Comparison of ENCODE assay signal across 8 cellular contexts in genomic region chr7:157335991-157336382, GRCh38. TPM values are rescaled to one million over a fixed set of nuclear protein-coding genes. Genes with fewer than 3 reads are reported as not detected.
DNase-seq lines count a peak whose midpoint lies in the region; ATAC-seq and TF ChIP-seq lines count a peak whose summit lies in the region.

No MANE protein-coding gene starts in this region.

- WGBS in liver = 46% methylated on average over 11 of the region's 11 CpGs

- peaks cover 24% of the 10 kb centered on the region for H3K4me1 Mint-ChIP-seq in T-helper 1 cell treated with Interleukin-12 subunit alpha and Interleukin-12 subunit beta and Interleukin-4 antibody, amounts not matched to agents 30 μg/mL and 1 μg/mL, for 36 hours (ENCODE audit: low read depth)

- H3K27me3 ChIP-seq in liver (ENCODE audit: control insufficient read depth in 4 of 4, insufficient read depth in 4 of 4, low read length in 3 of 4) (no peaks in the 10 kb centered on the region), thoracic aorta (replicated peaks; ENCODE audit: insufficient read depth) (no peaks in the 10 kb centered on the region)

- no peak for DNase-seq in T-helper 1 cell
- DNase-seq in astrocyte of the cerebellum (ENCODE audit: low read depth) = no peak
- no peak for DNase-seq in thoracic aorta (ENCODE audit: low spot score)
- no peak for DNase-seq in NCI-H2107 treated with DMSO at 0.1 percent for 48 hours (lab: John Stamatoyannopoulos, UW; ENCODE audit: unreplicated experiment)

- peak overlapping the region; percentile 89 to 90 for H3K27ac ChIP-seq in liver (ENCODE audit: low read depth in 1 of 2, low read length in 2 of 2)
- H3K27ac ChIP-seq in thoracic aorta = peak overlapping the region; percentile 91 to 94

- no peaks in the 10 kb centered on the region for H3K9me3 ChIP-seq in liver (ENCODE audit: control insufficient read depth in 4 of 4, low read length in 3 of 4)
- no peaks in the 10 kb centered on the region for H3K9me3 ChIP-seq in thoracic aorta

- ATAC-seq in thoracic aorta (ENCODE audit: insufficient number of reproducible peaks, low FRiP score, low read depth) = no peak
- no peak for ATAC-seq in GM21737 (IDR thresholded peaks at IDR 0.05; ENCODE audit: unreplicated experiment)
- ATAC-seq in HG03280 (IDR thresholded peaks at IDR 0.05; ENCODE audit: unreplicated experiment) = no peak

- peaks cover 15% of the 10 kb centered on the region for H3K36me3 Mint-ChIP-seq in T-helper 1 cell treated with Interleukin-12 subunit alpha and Interleukin-12 subunit beta and Interleukin-4 antibody, amounts not matched to agents 30 μg/mL and 1 μg/mL, for 36 hours (ENCODE audit: low read depth)

- H3K9me3 Mint-ChIP-seq in T-helper 1 cell treated with Interleukin-12 subunit alpha and Interleukin-12 subunit beta and Interleukin-4 antibody, amounts not matched to agents 30 μg/mL and 1 μg/mL, for 36 hours = no peaks in the 10 kb centered on the region

- peak overlapping the region; percentile 86 for H3K4me3 ChIP-seq in astrocyte of the cerebellum (ENCODE audit: low read depth, low read length)
- peak overlapping the region in 2 of 3 donors; percentile 73 to 96 for H3K4me3 ChIP-seq in liver (ENCODE audit: low read depth in 1 of 3, low read length in 3 of 3)
- peak overlapping the region; percentile 85 for H3K4me3 ChIP-seq in thoracic aorta

- in situ Hi-C loops in astrocyte of the cerebellum (cut with HindIII; ENCODE audit: low sequenced_read_pairs) = loop anchor here (10.0 kb wide), 1 partner anchor 49 kb away; no protein-coding TSS in a partner anchor

- H3K4me3 Mint-ChIP-seq in T-helper 1 cell treated with Interleukin-12 subunit alpha and Interleukin-12 subunit beta and Interleukin-4 antibody, amounts not matched to agents 30 μg/mL and 1 μg/mL, for 36 hours = peak overlapping the region; percentile 94

- peaks cover 26% of the 10 kb centered on the region for H3K27me3 Mint-ChIP-seq in T-helper 1 cell treated with Interleukin-12 subunit alpha and Interleukin-12 subunit beta and Interleukin-4 antibody, amounts not matched to agents 30 μg/mL and 1 μg/mL, for 36 hours (ENCODE audit: low read depth)

- peaks cover 5 to 26% (median 15%) of the 10 kb centered on the region in 4 donors for H3K4me1 ChIP-seq in liver (ENCODE audit: control insufficient read depth in 4 of 4, insufficient read depth in 4 of 4, low read length in 3 of 4)
- H3K4me1 ChIP-seq in thoracic aorta (ENCODE audit: control insufficient read depth in 1 of 2, low read depth in 2 of 2) = peaks cover 20 to 29% of the 10 kb centered on the region in 2 donors

- no peak for TF ChIP-seq RAD21 in liver (IDR thresholded peaks at IDR 0.05)

- H3K36me3 ChIP-seq in liver (ENCODE audit: control insufficient read depth in 4 of 4, insufficient read depth in 3 of 4, low read depth in 1 of 4, low read length in 3 of 4) (no peaks in the 10 kb centered on the region), thoracic aorta (no peaks in the 10 kb centered on the region)

- peak overlapping the region; percentile 98 for H3K27ac Mint-ChIP-seq in T-helper 1 cell treated with Interleukin-12 subunit alpha and Interleukin-12 subunit beta and Interleukin-4 antibody, amounts not matched to agents 30 μg/mL and 1 μg/mL, for 36 hours

- TF ChIP-seq CTCF in astrocyte of the cerebellum (IDR thresholded peaks at IDR 0.05; ENCODE audit: low read depth, low read length, missing control alignments) (no peak), liver (IDR thresholded peaks at IDR 0.05; ENCODE audit: low read depth, low read length, missing input control) (no peak), thoracic aorta (IDR thresholded peaks at IDR 0.05) (no peak)

- H3K9ac ChIP-seq in liver (ENCODE audit: low read depth in 1 of 2, low read length in 2 of 2) = peak overlapping the region; percentile 40 to 76

TF ChIP-seq in liver, 16 proteins besides CTCF, POLR2A, EP300 and RAD21:
- TF ChIP-seq FOXA2 (IDR thresholded peaks at IDR 0.05) (no peak), JUND (IDR thresholded peaks at IDR 0.05) (no peak), TAF1 (conservative IDR thresholded peaks at IDR 0.05) (no peak), GABPA (IDR thresholded peaks at IDR 0.05 in 1 of 2, conservative IDR thresholded peaks at IDR 0.05 in 1 of 2) (no peak), SP1 (IDR thresholded peaks at IDR 0.05) (no peak), EGR1 (IDR thresholded peaks at IDR 0.05; ENCODE audit: low read depth in 2 of 2) (no peak), HNF4G (IDR thresholded peaks at IDR 0.05) (no peak), HNF4A (conservative IDR thresholded peaks at IDR 0.05) (no peak), YY1 (IDR thresholded peaks at IDR 0.05) (no peak), REST (IDR thresholded peaks at IDR 0.05) (no peak), ZBTB33 (IDR thresholded peaks at IDR 0.05) (no peak), NR2F2 (IDR thresholded peaks at IDR 0.05) (no peak)
- TF ChIP-seq, protein P1, sequence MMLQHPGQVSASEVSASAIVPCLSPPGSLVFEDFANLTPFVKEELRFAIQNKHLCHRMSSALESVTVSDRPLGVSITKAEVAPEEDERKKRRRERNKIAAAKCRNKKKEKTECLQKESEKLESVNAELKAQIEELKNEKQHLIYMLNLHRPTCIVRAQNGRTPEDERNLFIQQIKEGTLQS (IDR thresholded peaks at IDR 0.05) = no peak
- TF ChIP-seq, protein P2, sequence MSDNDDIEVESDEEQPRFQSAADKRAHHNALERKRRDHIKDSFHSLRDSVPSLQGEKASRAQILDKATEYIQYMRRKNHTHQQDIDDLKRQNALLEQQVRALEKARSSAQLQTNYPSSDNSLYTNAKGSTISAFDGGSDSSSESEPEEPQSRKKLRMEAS (IDR thresholded peaks at IDR 0.05) = no peak

RNA-seq across cellular contexts. Expression of gene DNAJB6, which starts 0.8 kb away (rescaled TPM):
- total RNA-seq in liver (10 to 100 TPM; 44.0 to 46.6 TPM), thoracic aorta (100 to 1,000 TPM; 116 to 154 TPM)
- 10 to 100 TPM; 26.5 to 40.8 TPM for polyA plus RNA-seq in liver
